ENCODE assay signal across 8 cellular contexts in the genomic region with DNA sequence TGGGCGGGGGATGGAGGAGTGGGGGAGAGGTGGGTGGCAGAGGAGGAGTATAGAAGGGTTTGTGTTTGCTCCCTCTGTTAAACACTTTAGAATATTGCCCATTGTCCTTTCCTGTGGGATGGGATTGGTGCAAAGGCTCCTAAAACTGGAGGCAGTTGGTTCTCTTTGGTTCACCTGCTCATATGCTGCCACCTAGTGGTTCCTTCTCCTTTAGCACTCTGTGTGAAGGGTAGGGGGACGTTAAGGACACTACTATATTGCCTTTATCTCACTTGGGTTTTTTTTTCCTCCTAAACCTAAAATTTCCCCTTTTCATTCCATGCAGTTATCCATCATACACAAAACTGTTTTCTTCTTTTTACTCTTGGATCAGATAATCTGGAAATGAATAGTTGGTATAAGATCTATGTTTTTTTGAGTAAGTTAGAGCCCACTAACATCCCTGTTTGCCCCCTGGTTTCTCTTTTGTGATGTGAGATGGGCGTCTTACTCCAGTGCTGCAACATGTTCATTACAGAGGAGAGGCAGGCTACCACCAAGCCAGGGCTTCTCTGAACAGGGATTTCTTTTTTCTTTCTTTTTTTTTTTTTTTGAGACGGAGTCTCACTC. TPM values are rescaled to one million over a fixed set of nuclear protein-coding genes. Genes with fewer than 3 reads are reported as not detected.
DNase-seq lines count a peak whose midpoint lies in the region; ATAC-seq and TF ChIP-seq lines count a peak whose summit lies in the region.

No MANE protein-coding gene starts in this region.

- H3K4me1 ChIP-seq in gastroesophageal sphincter: peaks cover 0 to 7% (median 0%) of the 10 kb centered on the region in 3 donors

- H3K4me3 ChIP-seq in gastroesophageal sphincter: no peak overlapping the region

- H3K9me3 ChIP-seq in gastroesophageal sphincter: no peaks in the 10 kb centered on the region

- no peak for TF ChIP-seq POLR2A in gastroesophageal sphincter (IDR thresholded peaks at IDR 0.05)

- H3K9me3 Mint-ChIP-seq in osteocyte (ENCODE audit: unreplicated experiment): no peaks in the 10 kb centered on the region

- TF ChIP-seq EP300 in gastroesophageal sphincter (IDR thresholded peaks at IDR 0.05): no peak

- H3K4me1 Mint-ChIP-seq in osteocyte (ENCODE audit: unreplicated experiment): peaks cover 3% of the 10 kb centered on the region

- H3K27ac Mint-ChIP-seq in osteocyte (ENCODE audit: unreplicated experiment): no peak overlapping the region

- peaks cover 0 to 12% of the 10 kb centered on the region in 2 donors for H3K36me3 ChIP-seq in gastroesophageal sphincter

- ATAC-seq in gastroesophageal sphincter (peak; percentile 70), HG03460 (IDR thresholded peaks at IDR 0.05; ENCODE audit: unreplicated experiment) (no peak), GM19395 (IDR thresholded peaks at IDR 0.05; ENCODE audit: unreplicated experiment) (no peak)

- peak; percentile 54 for DNase-seq in DMS114 treated with DMSO at 0.1 percent for 48 hours (lab: John Stamatoyannopoulos, UW; ENCODE audit: unreplicated experiment)
- peak; percentile 58 for DNase-seq in KBM-7
- peak; percentile 86 for DNase-seq in OCI-M1 (lab: John Stamatoyannopoulos, UW)
- peak; percentile 73 for DNase-seq in activated effector memory CD4-positive, alpha-beta T cell treated with anti-CD3 and anti-CD28 coated beads, Interleukin-2, amount 50 U/mL, for 16 hours
- no peak for DNase-seq in osteocyte (ENCODE audit: extremely low spot score, unreplicated experiment)

- H3K27me3 ChIP-seq in gastroesophageal sphincter: no peaks in the 10 kb centered on the region

- H3K27ac ChIP-seq in gastroesophageal sphincter: no peak overlapping the region

- H3K27me3 Mint-ChIP-seq in osteocyte (ENCODE audit: unreplicated experiment): peaks cover 13% of the 10 kb centered on the region

- WGBS in gastroesophageal sphincter (ENCODE audit: low coverage in 1 of 2), 2 donors: 0 to 25% methylated on average over 2 to 3 of the region's 4 CpGs

- TF ChIP-seq CTCF in gastroesophageal sphincter (IDR thresholded peaks at IDR 0.05) (peak; percentile 81 to 85 (median 82)), osteocyte (IDR thresholded peaks at IDR 0.05) (peak; percentile 92)

- H3K36me3 Mint-ChIP-seq in osteocyte (ENCODE audit: unreplicated experiment): peaks cover 7% of the 10 kb centered on the region

- in situ Hi-C loops in KBM-7 (cut with MboI; ENCODE audit: low pct_unique_long_range_greater_than_20kb, low sequenced_read_pairs): no loop called here

- no peak overlapping the region for H3K4me3 Mint-ChIP-seq in osteocyte (ENCODE audit: unreplicated experiment)

RNA-seq across cellular contexts. Expression of a gene that starts 23.8 kb away (rescaled TPM):
- 10 to 100 TPM; 12.4 to 20.5 (median 16.8) TPM for total RNA-seq in gastroesophageal sphincter
- total RNA-seq in osteocyte: 16.2 and 18.3 TPM in 2 replicates

RNA-seq across cellular contexts. Expression of a gene that starts 30.0 kb away (rescaled TPM):
- total RNA-seq in gastroesophageal sphincter (10 to 100 TPM; 46.0 to 59.3 (median 55.0) TPM), osteocyte (74.4 and 76.5 TPM in 2 replicates)
